8 cellular contexts compared by ENCODE assay signal in the genomic region with DNA sequence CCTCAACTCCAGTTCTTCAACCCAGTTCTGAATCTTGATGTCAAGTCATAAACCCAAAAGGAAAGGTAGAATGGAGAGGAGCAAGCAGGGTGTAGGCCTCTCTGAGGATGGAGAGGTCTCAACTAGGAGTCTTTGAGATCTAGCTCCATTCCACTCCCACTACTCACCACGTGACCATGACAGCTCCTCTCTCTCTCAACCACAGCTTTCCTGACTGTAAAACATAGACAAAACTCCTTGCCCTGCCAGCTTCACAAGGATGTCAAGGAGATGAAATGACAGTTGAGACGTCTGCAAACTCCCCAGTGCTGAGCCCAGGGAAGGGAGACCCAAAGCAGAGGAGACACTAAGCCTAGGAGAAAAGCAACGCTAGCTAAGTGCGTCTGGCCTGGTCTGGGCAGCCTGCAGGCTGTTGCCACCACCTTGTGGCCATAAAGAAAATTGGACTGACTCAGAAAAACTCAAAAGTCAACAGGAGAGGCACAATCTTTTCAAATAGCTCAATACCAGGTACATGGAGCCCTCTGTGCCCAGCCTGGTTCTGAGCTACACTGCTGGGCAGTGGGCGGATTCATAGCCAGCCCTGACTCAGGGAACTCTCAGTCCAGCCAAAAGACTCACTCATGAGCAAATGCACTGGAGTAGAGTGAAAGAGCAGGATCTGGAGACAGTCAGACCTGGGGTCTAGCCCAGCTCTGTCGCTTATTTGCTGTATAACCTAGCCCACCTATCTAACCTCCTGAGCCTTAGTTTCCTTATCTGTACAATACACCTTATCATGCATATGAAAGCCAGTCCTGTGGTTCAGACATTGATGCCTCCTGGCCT. TPM values are rescaled to one million over a fixed set of nuclear protein-coding genes. Genes with fewer than 3 reads are reported as not detected.
DNase-seq lines count a peak whose midpoint lies in the region; ATAC-seq and TF ChIP-seq lines count a peak whose summit lies in the region.

No MANE protein-coding gene starts in this region.

- intact Hi-C loops in activated CD4-positive, alpha-beta memory T cell treated with anti-CD3 and anti-CD28 coated beads for 36 hours (cut with micrococcal nuclease) = loop anchor here (2.0 to 5.0 kb wide), 4 partner anchors 16 to 389 kb away; no protein-coding TSS in a partner anchor
- intact Hi-C loops in esophagus squamous epithelium (cut with DNase I) = loop anchor here (10.0 kb wide), 1 partner anchor 646 kb away; no protein-coding TSS in a partner anchor
- intact Hi-C loops in natural killer cell (cut with micrococcal nuclease) = loop anchor here (5.0 kb wide), 2 partner anchors 139 to 454 kb away; no protein-coding TSS in a partner anchor

- H3K27me3 Mint-ChIP-seq in activated CD4-positive, alpha-beta memory T cell treated with anti-CD3 and anti-CD28 coated beads for 36 hours = no peaks in the 10 kb centered on the region
- H3K27me3 Mint-ChIP-seq in natural killer cell (ENCODE audit: low read depth in 2 of 2) = no peaks in the 10 kb centered on the region

- no peak overlapping the region for H3K4me3 Mint-ChIP-seq in activated CD4-positive, alpha-beta memory T cell treated with anti-CD3 and anti-CD28 coated beads for 36 hours
- H3K4me3 Mint-ChIP-seq in natural killer cell = peak overlapping the region; percentile 35

- H3K27ac Mint-ChIP-seq in activated CD4-positive, alpha-beta memory T cell treated with anti-CD3 and anti-CD28 coated beads for 36 hours = no peak overlapping the region
- H3K27ac Mint-ChIP-seq in natural killer cell = peak overlapping the region; percentile 43 to 78

- no peak for ATAC-seq in natural killer cell
- no peak for ATAC-seq in GM21619 (IDR thresholded peaks at IDR 0.05; ENCODE audit: unreplicated experiment)
- no peak for ATAC-seq in GM19395 (IDR thresholded peaks at IDR 0.05; ENCODE audit: unreplicated experiment)

- POLR2A ChIA-PET in activated CD4-positive, alpha-beta memory T cell treated with anti-CD3 and anti-CD28 coated beads for 36 hours (lab: Charles Lee) = interaction anchor here (0.6 to 1.3 kb wide), 3 partner anchors 9 to 500 kb away, joined by 3 to 4 read pairs (median 3); a partner anchor contains a TSS

- no peaks in the 10 kb centered on the region for H3K9me3 Mint-ChIP-seq in activated CD4-positive, alpha-beta memory T cell treated with anti-CD3 and anti-CD28 coated beads for 36 hours
- no peaks in the 10 kb centered on the region for H3K9me3 Mint-ChIP-seq in natural killer cell

- peaks cover 13% of the 10 kb centered on the region for H3K36me3 Mint-ChIP-seq in activated CD4-positive, alpha-beta memory T cell treated with anti-CD3 and anti-CD28 coated beads for 36 hours
- peaks cover 7% of the 10 kb centered on the region for H3K36me3 Mint-ChIP-seq in natural killer cell

- H3K4me1 Mint-ChIP-seq in activated CD4-positive, alpha-beta memory T cell treated with anti-CD3 and anti-CD28 coated beads for 36 hours (ENCODE audit: low read depth) = peaks cover 30% of the 10 kb centered on the region
- H3K4me1 Mint-ChIP-seq in natural killer cell = peaks cover 35 to 50% of the 10 kb centered on the region in 2 donors

- peak; percentile 81 for TF ChIP-seq CTCF in AG10803 (conservative IDR thresholded peaks at IDR 0.05; ENCODE audit: low read length)
- peak; percentile 82 for TF ChIP-seq CTCF in GM12874 (IDR thresholded peaks at IDR 0.05; ENCODE audit: insufficient read depth, low read depth, low read length)
- peak; percentile 55 to 77 (median 70) for TF ChIP-seq CTCF in esophagus squamous epithelium (IDR thresholded peaks at IDR 0.05)
- peak; percentile 53 for TF ChIP-seq CTCF in natural killer cell (IDR thresholded peaks at IDR 0.05)

- WGBS in esophagus squamous epithelium, 2 donors = 32 to 65% methylated on average over 3 to 5 of the region's 6 CpGs

- H3K27me3 ChIP-seq in esophagus squamous epithelium = no peaks in the 10 kb centered on the region

- no peaks in the 10 kb centered on the region for H3K9me3 ChIP-seq in esophagus squamous epithelium

- H3K4me3 ChIP-seq in AG10803 (ENCODE audit: low read length) = no peak overlapping the region
- no peak overlapping the region for H3K4me3 ChIP-seq in esophagus squamous epithelium

- no peak for TF ChIP-seq POLR2A in esophagus squamous epithelium (IDR thresholded peaks at IDR 0.05)

- CTCF ChIA-PET in activated CD4-positive, alpha-beta memory T cell treated with anti-CD3 and anti-CD28 coated beads for 36 hours (lab: Charles Lee) = interaction anchor here (0.6 to 6.2 kb wide), 54 partner anchors 9 to 707 kb away, joined by 3 to 73 read pairs (median 4); a partner anchor contains a TSS

- peaks cover 0 to 46% (median 0%) of the 10 kb centered on the region in 3 donors for H3K36me3 ChIP-seq in esophagus squamous epithelium

- H3K27ac ChIP-seq in esophagus squamous epithelium = no peak overlapping the region

- DNase-seq in AG10803 (ENCODE audit: low read depth) (peak; percentile 61), NCI-H2227 (lab: John Stamatoyannopoulos, UW; ENCODE audit: unreplicated experiment) (peak; percentile 73), esophagus squamous epithelium (lab: John Stamatoyannopoulos, UW) (no peak), natural killer cell (no peak)
- peak; percentile 51 for DNase-seq in activated CD4-positive, alpha-beta memory T cell treated with anti-CD3 and anti-CD28 coated beads for 36 hours

- H3K4me1 ChIP-seq in esophagus squamous epithelium = peaks cover 7 to 32% (median 12%) of the 10 kb centered on the region in 3 donors

RNA-seq across cellular contexts. Expression of a gene that starts 3.4 kb away (rescaled TPM):
- 10 to 100 TPM; 30.3 to 34.8 TPM for total RNA-seq in activated CD4-positive, alpha-beta memory T cell treated with anti-CD3 and anti-CD28 coated beads for 36 hours
- total RNA-seq in esophagus squamous epithelium (10 to 100 TPM; 17.1 to 22.2 (median 18.6) TPM), natural killer cell (10 to 100 TPM; 11.8 to 17.0 (median 14.1) TPM)

Comparison
In these comparisons a context has a peak if more than half of its experiments do, and no peak if none do; other contexts are left out.
1. DNase-seq: peak in AG10803 (single experiment), NCI-H2227 (single experiment) and activated CD4-positive, alpha-beta memory T cell treated with anti-CD3 and anti-CD28 coated beads for 36 hours (single experiment); none in esophagus squamous epithelium (single experiment) and natural killer cell (single experiment).
2. Peak in every context shown above with its lines, with median percentiles within 50 percentile points of each other: CTCF ChIP-seq.